ENCODE assay signal across 8 cellular contexts in the genomic region with DNA sequence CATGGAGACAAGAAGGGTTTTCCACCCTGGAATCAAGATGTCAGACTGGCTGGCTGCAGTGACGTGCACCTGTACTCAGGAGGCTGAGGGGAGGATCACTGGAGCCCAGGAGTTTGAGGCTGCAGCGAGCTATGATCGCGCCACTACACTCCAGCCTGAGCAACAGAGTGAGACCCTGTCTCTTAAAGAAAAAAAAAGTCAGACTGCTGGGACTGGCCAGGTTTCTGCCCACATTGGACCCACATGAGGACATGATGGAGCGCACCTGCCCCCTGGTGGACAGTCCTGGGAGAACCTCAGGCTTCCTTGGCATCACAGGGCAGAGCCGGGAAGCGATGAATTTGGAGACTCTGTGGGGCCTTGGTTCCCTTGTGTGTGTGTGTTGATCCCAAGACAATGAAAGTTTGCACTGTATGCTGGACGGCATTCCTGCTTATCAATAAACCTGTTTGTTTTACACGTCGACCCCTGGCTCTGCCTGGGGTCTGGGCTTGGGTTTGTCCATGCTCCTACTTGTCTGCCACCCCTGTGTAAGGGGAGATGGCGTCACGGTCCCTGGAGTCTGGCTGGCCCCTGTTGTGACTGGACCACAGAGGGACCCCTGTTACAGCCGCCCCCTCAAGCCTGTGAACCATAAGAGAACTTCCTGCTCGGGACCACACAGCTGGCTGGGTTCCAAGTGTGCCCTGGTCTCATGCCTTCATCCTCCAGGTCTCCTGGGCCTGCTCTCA. TPM values are rescaled to one million over a fixed set of nuclear protein-coding genes. Genes with fewer than 3 reads are reported as not detected.
DNase-seq lines count a peak whose midpoint lies in the region; ATAC-seq, FAIRE-seq and TF ChIP-seq lines count a peak whose summit lies in the region.

No MANE protein-coding gene starts in this region.

- no peak for TF ChIP-seq POLR2A in breast epithelium (IDR thresholded peaks at IDR 0.05)

- H3K4me1 Mint-ChIP-seq in CD8-positive, alpha-beta T cell (ENCODE audit: low read depth) = peaks cover 54% of the 10 kb centered on the region

- intact Hi-C loops in CD8-positive, alpha-beta T cell (cut with DNase I, micrococcal nuclease) = loop anchor here (1.0 to 5.0 kb wide), 5 partner anchors 22 to 448 kb away; a partner anchor contains a TSS
- intact Hi-C loops in breast epithelium (cut with DNase I; ENCODE audit: low total_unique reads) = no loop called here

- H2AFZ ChIP-seq in GM23248 = no peak overlapping the region
- H2AFZ ChIP-seq in keratinocyte (ENCODE audit: control insufficient read depth, low read length) = no peak overlapping the region

- H3K36me3 Mint-ChIP-seq in CD8-positive, alpha-beta T cell = peaks cover 24% of the 10 kb centered on the region

- no peaks in the 10 kb centered on the region for H3F3A ChIP-seq in GM23248 (ENCODE audit: insufficient read depth)

- no peaks in the 10 kb centered on the region for H3K27me3 ChIP-seq in CD8-positive, alpha-beta T cell (ENCODE audit: insufficient read depth, low read length)
- H3K27me3 ChIP-seq in GM23248 (replicated peaks; ENCODE audit: insufficient read depth) = peaks cover 8% of the 10 kb centered on the region
- H3K27me3 ChIP-seq in breast epithelium = no peaks in the 10 kb centered on the region
- H3K27me3 ChIP-seq in keratinocyte (ENCODE audit: control insufficient read depth, extremely low read depth, insufficient read depth, low read length) = peaks cover 8% of the 10 kb centered on the region

- no peaks in the 10 kb centered on the region for H3K9me2 ChIP-seq in GM23248 (ENCODE audit: insufficient read depth)

- POLR2A ChIA-PET in CD8-positive, alpha-beta T cell (lab: Charles Lee) = interaction anchor here (0.8 to 4.2 kb wide), 4 partner anchors 29 to 85 kb away, joined by 3 to 39 read pairs (median 4); no protein-coding TSS in a partner anchor

- peak overlapping the region; percentile 76 for H3K27ac Mint-ChIP-seq in CD8-positive, alpha-beta T cell

- no peaks in the 10 kb centered on the region for H3K9me1 ChIP-seq in keratinocyte (ENCODE audit: control insufficient read depth, extremely low read depth, insufficient read depth, low read length)

- H3K27me3 Mint-ChIP-seq in CD8-positive, alpha-beta T cell (ENCODE audit: low read depth) = no peaks in the 10 kb centered on the region

- DNase-seq in CD8-positive, alpha-beta T cell = peak; percentile 78 to 94 (median 80)
- DNase-seq in GM23248 (peak; percentile 77), NCI-H2227 treated with DMSO at 0.1 percent for 48 hours (lab: John Stamatoyannopoulos, UW) (peak; percentile 59), breast epithelium (ENCODE audit: low spot score in 2 of 2) (peak; percentile 73 to 86), keratinocyte (ENCODE audit: low read depth, low spot score) (no peak)
- peak; percentile 70 to 95 (median 82) for DNase-seq in activated CD4-positive, CD25-positive, alpha-beta regulatory T cell (lab: John Stamatoyannopoulos, UW)
- DNase-seq in stimulated activated CD4-positive, alpha-beta T cell treated with anti-CD3 and anti-CD28 coated beads, Interleukin-1b, Interleukin-23, amount 100 ng/mL, for 24 hours (ENCODE audit: low read depth in 4 of 4, low spot score in 1 of 4) = peak; percentile 67 to 87 (median 78)

- no peak overlapping the region for H3K27ac ChIP-seq in CD8-positive, alpha-beta T cell (ENCODE audit: low read depth, low read length)
- H3K27ac ChIP-seq in GM23248 (no peak overlapping the region), breast epithelium (peak overlapping the region in 1 of 2 donors; percentile 12), keratinocyte (ENCODE audit: control insufficient read depth, insufficient read depth, low read length) (no peak overlapping the region)

- peaks cover 41% of the 10 kb centered on the region for H3K4me1 ChIP-seq in CD8-positive, alpha-beta T cell (ENCODE audit: insufficient read depth, low read length)
- H3K4me1 ChIP-seq in GM23248 (ENCODE audit: insufficient read depth) (no peaks in the 10 kb centered on the region), breast epithelium (no peaks in the 10 kb centered on the region), keratinocyte (ENCODE audit: control insufficient read depth, extremely low read depth, insufficient read depth, low read length) (no peaks in the 10 kb centered on the region)

- H3K4me3 ChIP-seq in CD8-positive, alpha-beta T cell (ENCODE audit: low read depth, low read length) = no peak overlapping the region
- H3K4me3 ChIP-seq in GM23248 (no peak overlapping the region), breast epithelium (no peak overlapping the region), keratinocyte (ENCODE audit: control insufficient read depth in 2 of 3, extremely low read depth in 1 of 3, insufficient read depth in 2 of 3, low read depth in 1 of 3, low read length in 3 of 3) (no peak overlapping the region)

- H4K20me1 ChIP-seq in GM23248 (ENCODE audit: insufficient read depth) (no peaks in the 10 kb centered on the region), keratinocyte (ENCODE audit: control insufficient read depth, extremely low read depth, insufficient read depth, low read length) (no peaks in the 10 kb centered on the region)

- dilution Hi-C loops in keratinocyte (cut with MboI; ENCODE audit: extremely low pct_ligation_motif_present, low sequenced_read_pairs) = no loop called here

- H3K36me3 ChIP-seq in CD8-positive, alpha-beta T cell (ENCODE audit: insufficient read depth, low read length) = peaks cover 3% of the 10 kb centered on the region
- H3K36me3 ChIP-seq in GM23248 (ENCODE audit: low read depth) (no peaks in the 10 kb centered on the region), breast epithelium (no peaks in the 10 kb centered on the region), keratinocyte (ENCODE audit: control insufficient read depth in 2 of 2, extremely low read depth in 1 of 2, insufficient read depth in 2 of 2, low read length in 2 of 2) (no peaks in the 10 kb centered on the region)

- peak overlapping the region; percentile 35 for H3K4me3 Mint-ChIP-seq in CD8-positive, alpha-beta T cell

- no peaks in the 10 kb centered on the region for H3K79me2 ChIP-seq in GM23248 (ENCODE audit: insufficient read depth)
- H3K79me2 ChIP-seq in keratinocyte (ENCODE audit: control insufficient read depth, insufficient read depth, low read length) = no peaks in the 10 kb centered on the region

- in situ Hi-C loops in GM23248 (cut with MboI) = no loop called here

- no peak for FAIRE-seq in keratinocyte (lab: Jason Lieb, UNC)

- TF ChIP-seq CTCF in CD8-positive, alpha-beta T cell (IDR thresholded peaks at IDR 0.05) = peak; percentile 93
- TF ChIP-seq CTCF in breast epithelium (IDR thresholded peaks at IDR 0.05) = peak; percentile 94 to 97 (median 95)
- TF ChIP-seq CTCF in keratinocyte (optimal IDR thresholded peaks at IDR 0.05 in 1 of 3, IDR thresholded peaks at IDR 0.05 in 1 of 3, conservative IDR thresholded peaks at IDR 0.05 in 1 of 3; ENCODE audit: extremely low read depth in 1 of 3, insufficient read depth in 2 of 3, low read length in 3 of 3) = peak; percentile 84 to 92 (median 86)

- CTCF ChIA-PET in CD8-positive, alpha-beta T cell (lab: Charles Lee) = interaction anchor here (0.7 to 29.3 kb wide), 23 partner anchors 9 to 118 kb away, joined by 3 to 674 read pairs (median 4); no protein-coding TSS in a partner anchor

- H3K9ac ChIP-seq in GM23248 (no peak overlapping the region), keratinocyte (ENCODE audit: control insufficient read depth, extremely low read depth, insufficient read depth, low read length) (no peak overlapping the region)

- no peaks in the 10 kb centered on the region for H3K9me3 Mint-ChIP-seq in CD8-positive, alpha-beta T cell

- no peaks in the 10 kb centered on the region for H3K9me3 ChIP-seq in CD8-positive, alpha-beta T cell (ENCODE audit: low read length)
- H3K9me3 ChIP-seq in GM23248 (ENCODE audit: low read depth) (no peaks in the 10 kb centered on the region), breast epithelium (no peaks in the 10 kb centered on the region), keratinocyte (ENCODE audit: control insufficient read depth, low read depth, low read length) (no peaks in the 10 kb centered on the region)

- ATAC-seq in CD8-positive, alpha-beta T cell = peak; percentile 72
- no peak for ATAC-seq in GM21619 (IDR thresholded peaks at IDR 0.05; ENCODE audit: unreplicated experiment)

- H3K4me2 ChIP-seq in GM23248 (ENCODE audit: unreplicated experiment) (no peak overlapping the region), keratinocyte (ENCODE audit: control insufficient read depth, extremely low read depth, insufficient read depth, low read depth, low read length) (no peak overlapping the region)

- WGBS in GM23248 (ENCODE audit: low coverage in 1 of 2, low lambda C conversion rate in 2 of 2, missing lambda C conversion rate in 2 of 2), 2 experiments = 25 to 30% methylated on average over 14 of the region's 14 CpGs

RNA-seq across cellular contexts. Expression of a gene that starts 20.9 kb away (rescaled TPM):
- 10 to 100 TPM; 55.8 to 58.7 TPM for total RNA-seq in CD8-positive, alpha-beta T cell
- total RNA-seq in GM23248 (2014; rRNA removed; shearing (Covaris generic)) = 16.4 and 18.7 TPM in 2 replicates
- polyA plus RNA-seq in GM23248 (2016; fragmentation: Nextera tagmentation; extraction: Ambion mirVana) = 5.6 and 6.8 TPM in 2 replicates
- total RNA-seq in breast epithelium = 100 to 1,000 TPM in 1 of 3 donors, 10 to 100 TPM in 2; 73.9 to 115 (median 96.4) TPM
- polyA plus RNA-seq in keratinocyte = 19.0 to 24.3 TPM (median 20.4 TPM) in 3 replicates
- 21.9 TPM for polyA plus RNA-seq in keratinocyte (2011; ENCODE audit: low read depth)
- polyA plus RNA-seq in keratinocyte (2011; cell fraction: cytosol; rRNA removed) = 10.6 and 16.9 TPM in 2 replicates
- polyA plus RNA-seq in keratinocyte (2011; cell fraction: nucleus; rRNA removed) = 74.9 and 86.4 TPM in 2 replicates
- 20.7 and 23.9 TPM in 2 replicates for polyA plus RNA-seq in keratinocyte (2012; ENCODE audit: low replicate concordance)
- polyA minus RNA-seq in keratinocyte = 50.7 to 103 TPM (median 76.6 TPM) in 3 replicates
- polyA minus RNA-seq in keratinocyte (2011; cell fraction: cytosol; rRNA and poly(A)+ RNA removed) = 24.4 TPM
- polyA minus RNA-seq in keratinocyte (2011; cell fraction: nucleus; rRNA and poly(A)+ RNA removed) = 137 and 245 TPM in 2 replicates

RNA-seq across cellular contexts. Expression of a gene that starts 42.1 kb away (rescaled TPM):
- total RNA-seq in CD8-positive, alpha-beta T cell = 100 to 1,000 TPM in 1 of 2 experiments, 10 to 100 TPM in 1; 82.6 to 100 TPM
- total RNA-seq in GM23248 (2014; rRNA removed; shearing (Covaris generic)) = 0.25 and 2.9 TPM in 2 replicates
- polyA plus RNA-seq in GM23248 (2016; fragmentation: Nextera tagmentation; extraction: Ambion mirVana) (1.1 and 1.3 TPM in 2 replicates), keratinocyte (0.02 to 0.04 TPM (median 0.04 TPM) in 3 replicates)
- 10 to 100 TPM; 25.0 to 48.8 (median 35.1) TPM for total RNA-seq in breast epithelium
- polyA plus RNA-seq in keratinocyte (2011; ENCODE audit: low read depth) = not detected
- not detected in 2 replicates for polyA plus RNA-seq in keratinocyte (2011; cell fraction: cytosol; rRNA removed)
- not detected in 2 replicates for polyA plus RNA-seq in keratinocyte (2011; cell fraction: nucleus; rRNA removed)
- polyA plus RNA-seq in keratinocyte (2012; ENCODE audit: low replicate concordance) = not detected in 2 replicates
- polyA minus RNA-seq in keratinocyte = not detected in 3 replicates
- polyA minus RNA-seq in keratinocyte (2011; cell fraction: cytosol; rRNA and poly(A)+ RNA removed) = not detected
- polyA minus RNA-seq in keratinocyte (2011; cell fraction: nucleus; rRNA and poly(A)+ RNA removed) = not detected in 2 replicates
